ENCODE assay signal across 9 cellular contexts in genomic region chr19:16969127-16969526, GRCh38. TPM values are rescaled to one million over a fixed set of nuclear protein-coding genes. Genes with fewer than 3 reads are reported as not detected.
A peak's percentile ranks its signal among the peaks of the same experiment; 100 is the strongest.
DNase-seq lines count a peak whose midpoint lies in the region; ATAC-seq and TF ChIP-seq lines count a peak whose summit lies in the region.
"Had no signal": no experiment of that assay in that cellular context is flagged by ENCODE, and none has a peak within 500 bp of the region (broad histone marks: within the 10 kb centered on the region; RNA-seq: fewer than 3 reads in every experiment).

No MANE protein-coding gene starts in this region.

- H3K4me3 ChIP-seq in DOHH2 (ENCODE audit: low read length) (no peak overlapping the region), neural progenitor cell (no peak overlapping the region), foreskin fibroblast (ENCODE audit: low read depth in 1 of 2, low read length in 2 of 2) (no peak overlapping the region)

- TF ChIP-seq CTCF in DOHH2 (IDR thresholded peaks at IDR 0.05; ENCODE audit: low read depth, low read length, poor library complexity, severe bottlenecking) (peak; percentile 62), HFFc6 (IDR thresholded peaks at IDR 0.05) (peak; percentile 14; the same call in 1 of the 2 replicates), RWPE1 (conservative IDR thresholded peaks at IDR 0.05; ENCODE audit: low read depth) (no peak; the same call in 1 of the 2 replicates), neural progenitor cell (IDR thresholded peaks at IDR 0.05) (no peak), foreskin fibroblast (IDR thresholded peaks at IDR 0.05; ENCODE audit: low read depth, low read length) (no peak), type B pancreatic cell (conservative IDR thresholded peaks at IDR 0.05) (no peak)

- ATAC-seq in HG03378 (IDR thresholded peaks at IDR 0.05; ENCODE audit: unreplicated experiment): no peak
- ATAC-seq: SK-N-SH treated with all-trans-retinoic acid at 6 μM for 48 hours had no signal

- H3K27me3 Mint-ChIP-seq in HFFc6 (ENCODE audit: insufficient read depth) (peaks cover 3% of the 10 kb centered on the region), neural progenitor cell (ENCODE audit: insufficient read depth, low read depth) (peaks cover 2% of the 10 kb centered on the region), type B pancreatic cell (no peaks in the 10 kb centered on the region)

- peaks cover 12% of the 10 kb centered on the region for H3K9me3 ChIP-seq in DOHH2 (ENCODE audit: control insufficient read depth, insufficient read depth, low read length)
- H3K9me3 ChIP-seq in neural progenitor cell (ENCODE audit: low read depth): peaks cover 4% of the 10 kb centered on the region

- H3K79me2 ChIP-seq in DOHH2 (ENCODE audit: control insufficient read depth, low read length) (no peaks in the 10 kb centered on the region), neural progenitor cell (ENCODE audit: low read depth) (no peaks in the 10 kb centered on the region)

- H3K4me3 Mint-ChIP-seq in HFFc6 (no peak overlapping the region), neural progenitor cell (no peak overlapping the region), type B pancreatic cell (no peak overlapping the region)

- H3K36me3 Mint-ChIP-seq in HFFc6 (ENCODE audit: low read depth): no peaks in the 10 kb centered on the region
- peaks cover 10% of the 10 kb centered on the region for H3K36me3 Mint-ChIP-seq in neural progenitor cell
- peaks cover 21% of the 10 kb centered on the region for H3K36me3 Mint-ChIP-seq in type B pancreatic cell

- H2AFZ ChIP-seq in neural progenitor cell (replicated peaks): no peak overlapping the region

- POLR2A ChIA-PET in RWPE1 (lab: Yijun Ruan, JAX; ENCODE audit: low non-redundant PET): no interaction called here

- no peaks in the 10 kb centered on the region for H3K4me1 Mint-ChIP-seq in HFFc6 (ENCODE audit: low read depth)
- H3K4me1 Mint-ChIP-seq in neural progenitor cell: no peaks in the 10 kb centered on the region
- H3K4me1 Mint-ChIP-seq in type B pancreatic cell (ENCODE audit: unreplicated experiment): no peaks in the 10 kb centered on the region

- H3F3A ChIP-seq in DOHH2 (ENCODE audit: control insufficient read depth, insufficient read depth) (no peaks in the 10 kb centered on the region), neural progenitor cell (ENCODE audit: low read depth) (no peaks in the 10 kb centered on the region)

- H3K27me3 ChIP-seq in DOHH2 (ENCODE audit: control insufficient read depth, low read length): no peaks in the 10 kb centered on the region
- no peaks in the 10 kb centered on the region for H3K27me3 ChIP-seq in neural progenitor cell

- no peaks in the 10 kb centered on the region for H4K20me1 ChIP-seq in DOHH2 (ENCODE audit: control insufficient read depth, insufficient read depth, low read depth, low read length)
- no peaks in the 10 kb centered on the region for H4K20me1 ChIP-seq in neural progenitor cell (ENCODE audit: low read depth)

- no peak overlapping the region for H3K9ac ChIP-seq in neural progenitor cell

- H3K27ac Mint-ChIP-seq in HFFc6 (no peak overlapping the region), neural progenitor cell (no peak overlapping the region), type B pancreatic cell (no peak overlapping the region)

- CTCF ChIA-PET in RWPE1 (lab: Yijun Ruan, JAX): interaction anchor here (0.6 kb wide), 2 partner anchors 65 to 148 kb away, joined by 3 read pairs; no protein-coding TSS in a partner anchor

- H3K4me2 ChIP-seq in DOHH2 (ENCODE audit: low read length) (no peak overlapping the region), neural progenitor cell (no peak overlapping the region)

- no peaks in the 10 kb centered on the region for H3K4me1 ChIP-seq in DOHH2 (ENCODE audit: control insufficient read depth, low read length)
- H3K4me1 ChIP-seq in neural progenitor cell: no peaks in the 10 kb centered on the region

- DNase-seq in HFFc6: no peak
- DNase-seq in RWPE1 (ENCODE audit: low spot score): peak; percentile 37
- DNase-seq in fibroblast of gingiva (ENCODE audit: low read depth): peak; percentile 47
- DNase-seq in neural progenitor cell (ENCODE audit: low spot score): no peak
- DNase-seq in foreskin fibroblast: no peak
- no peak for DNase-seq in type B pancreatic cell (ENCODE audit: extremely low spot score, unreplicated experiment)

- no peaks in the 10 kb centered on the region for H3K36me3 ChIP-seq in DOHH2 (ENCODE audit: control insufficient read depth, low read length)
- H3K36me3 ChIP-seq in neural progenitor cell: no peaks in the 10 kb centered on the region

- no peaks in the 10 kb centered on the region for H3K9me2 ChIP-seq in DOHH2 (replicated peaks; ENCODE audit: control insufficient read depth, low read length)

- no peak overlapping the region for H3K27ac ChIP-seq in DOHH2 (ENCODE audit: low read depth, low read length)
- H3K27ac ChIP-seq in RWPE1: no peak overlapping the region
- H3K27ac ChIP-seq in neural progenitor cell: no peak overlapping the region

- H3K9me3 Mint-ChIP-seq in HFFc6: peaks cover 26% of the 10 kb centered on the region
- peaks cover 19% of the 10 kb centered on the region for H3K9me3 Mint-ChIP-seq in neural progenitor cell
- peaks cover 4% of the 10 kb centered on the region for H3K9me3 Mint-ChIP-seq in type B pancreatic cell

RNA-seq across cellular contexts. Expression of gene CPAMD8, which starts 57.5 kb away (rescaled TPM):
- under 1 TPM in 5 of 6 experiments, not detected in 1; 0.11 to 0.20 (median 0.14) TPM for total RNA-seq in HFFc6 (2021; fragmentation: NEBNext Ultra II Directional; extraction: Animal tissue kit (Norgen Biotek cat#: 25700))
- 16.3 and 36.8 TPM in 2 replicates for total RNA-seq in neural progenitor cell (ENCODE audit: low replicate concordance)
- 27.6 and 42.9 TPM in 2 replicates for total RNA-seq in type B pancreatic cell (ENCODE audit: low replicate concordance)

Comparison
In these comparisons a context has a peak if more than half of its experiments do, and no peak if none do; other contexts are left out.
1. CTCF ChIP-seq: peak in DOHH2 (single experiment) and HFFc6 (single experiment); none in RWPE1 (single experiment), neural progenitor cell (single experiment), foreskin fibroblast (single experiment) and type B pancreatic cell (single experiment).
2. DNase-seq: peak in RWPE1 (single experiment) and fibroblast of gingiva (single experiment); none in HFFc6 (single experiment), neural progenitor cell (single experiment), foreskin fibroblast (0 of 2) and type B pancreatic cell (single experiment).
3. RNA of gene CPAMD8, which starts 57.5 kb away (total RNA-seq): 27.6 to 42.9 TPM in type B pancreatic cell and 16.3 to 36.8 TPM in neural progenitor cell; 0.11 to 0.20 TPM in HFFc6; every median in the first group is over 10 times any median in the second.